ENCODE assay signal across 1 cellular context in genomic region chr1:2134604-2135307, GRCh38.
TF ChIP-seq lines count a peak whose summit lies in the region.

No MANE protein-coding gene starts in this region.

TF ChIP-seq in HepG2, 621 proteins besides CTCF, POLR2A, EP300 and RAD21 (continued from another document and continues in another):
- TF ChIP-seq RERE (CRISPR knock-in tag; IDR thresholded peaks at IDR 0.05; ENCODE audit: low read depth) (0 out of 2 replicates have a peak, but pooled peaks have one; percentile 29), NFAT5 (CRISPR knock-in tag; IDR thresholded peaks at IDR 0.05) (no peak), ZNF597 (CRISPR knock-in tag; IDR thresholded peaks at IDR 0.05) (no peak), ZNF468 (CRISPR knock-in tag; IDR thresholded peaks at IDR 0.05) (0 out of 2 replicates have a peak, but pooled peaks have one; percentile 36), NCOA1 (CRISPR knock-in tag; IDR thresholded peaks at IDR 0.05) (0 out of 2 replicates have a peak, but pooled peaks have one; percentile 50), ZNF496 (CRISPR knock-in tag; IDR thresholded peaks at IDR 0.05; ENCODE audit: insufficient replicate concordance) (no peak), ETV6 (CRISPR knock-in tag; conservative IDR thresholded peaks at IDR 0.05) (no peak), SRF (IDR thresholded peaks at IDR 0.05; ENCODE audit: low read depth, low read length) (no peak), DR1 (CRISPR knock-in tag; IDR thresholded peaks at IDR 0.05) (no peak; the same call in none of the 2 replicates), KLF15 (CRISPR knock-in tag; IDR thresholded peaks at IDR 0.05; ENCODE audit: borderline replicate concordance) (no peak), ZNF550 (CRISPR knock-in tag; IDR thresholded peaks at IDR 0.05; ENCODE audit: borderline replicate concordance) (no peak), GMEB1 (CRISPR knock-in tag; IDR thresholded peaks at IDR 0.05; ENCODE audit: borderline replicate concordance) (0 out of 2 replicates have a peak, but pooled peaks have one; percentile 49), MED8 (CRISPR knock-in tag; IDR thresholded peaks at IDR 0.05; ENCODE audit: insufficient replicate concordance) (no peak), MAF1 (CRISPR knock-in tag; IDR thresholded peaks at IDR 0.05; ENCODE audit: borderline replicate concordance) (0 out of 2 replicates have a peak, but pooled peaks have one; percentile 6), FOXO1 (CRISPR knock-in tag; IDR thresholded peaks at IDR 0.05) (peak; percentile 73), ZNF768 (CRISPR knock-in tag; IDR thresholded peaks at IDR 0.05) (peak; percentile 36; the same call in 1 of the 2 replicates), ZNF703 (CRISPR knock-in tag; IDR thresholded peaks at IDR 0.05; ENCODE audit: borderline replicate concordance) (no peak), FOSL2 (CRISPR knock-in tag; IDR thresholded peaks at IDR 0.05) (peak; percentile 27; the same call in 1 of the 2 replicates), SPEN (CRISPR knock-in tag; IDR thresholded peaks at IDR 0.05; ENCODE audit: low read depth) (peak; percentile 62; the same call in 1 of the 2 replicates), ZNF232 (CRISPR knock-in tag; IDR thresholded peaks at IDR 0.05; ENCODE audit: borderline replicate concordance) (no peak; the same call in 1 of the 2 replicates), PHF5A (CRISPR knock-in tag; IDR thresholded peaks at IDR 0.05; ENCODE audit: low read depth, unreplicated experiment) (no peak), MTA3 (CRISPR knock-in tag; IDR thresholded peaks at IDR 0.05) (no peak), BRF2 (CRISPR knock-in tag; IDR thresholded peaks at IDR 0.05) (no peak), ONECUT2 (CRISPR knock-in tag; IDR thresholded peaks at IDR 0.05) (no peak), ZSCAN21 (CRISPR knock-in tag; IDR thresholded peaks at IDR 0.05; ENCODE audit: borderline replicate concordance) (peak; percentile 68; the same call in 1 of the 2 replicates), AGO1 (IDR thresholded peaks at IDR 0.05; ENCODE audit: low read depth, low read length, poor library complexity, severe bottlenecking) (peak; percentile 24), TRIM24 (CRISPR knock-in tag; IDR thresholded peaks at IDR 0.05) (no peak), ZNF343 (CRISPR knock-in tag; IDR thresholded peaks at IDR 0.05) (no peak), DMTF1 (CRISPR knock-in tag; IDR thresholded peaks at IDR 0.05) (no peak), SALL1 (CRISPR knock-in tag; IDR thresholded peaks at IDR 0.05) (peak; percentile 79), ZBTB25 (CRISPR knock-in tag; IDR thresholded peaks at IDR 0.05) (peak; percentile 58), ZSCAN31 (CRISPR knock-in tag; IDR thresholded peaks at IDR 0.05; ENCODE audit: low read depth) (no peak), MXI1 (IDR thresholded peaks at IDR 0.05; ENCODE audit: borderline replicate concordance, low read depth, low read length) (peak; percentile 75; the same call in 1 of the 3 replicates), ZNF772 (CRISPR knock-in tag; IDR thresholded peaks at IDR 0.05) (peak; percentile 86; the same call in 1 of the 2 replicates), ATF5 (CRISPR knock-in tag; IDR thresholded peaks at IDR 0.05; ENCODE audit: low read depth) (no peak), FOSL1 (CRISPR knock-in tag; IDR thresholded peaks at IDR 0.05; ENCODE audit: borderline replicate concordance) (no peak), AHR (CRISPR knock-in tag; IDR thresholded peaks at IDR 0.05) (0 out of 2 replicates have a peak, but pooled peaks have one; percentile 30), LBX2 (CRISPR knock-in tag; IDR thresholded peaks at IDR 0.05; ENCODE audit: borderline replicate concordance) (no peak), NCOA2 (CRISPR knock-in tag; IDR thresholded peaks at IDR 0.05) (peak; percentile 66), ZNF883 (CRISPR knock-in tag; IDR thresholded peaks at IDR 0.05; ENCODE audit: not compliant biosample characterization) (peak; percentile 82)
